ENCODE assay signal across 28 cellular contexts in genomic region chr5:107929080-107929479, GRCh38.
"Had no signal": no experiment of that assay in that cellular context is flagged by ENCODE, and none has a peak within 500 bp of the region (broad histone marks: within the 10 kb centered on the region; RNA-seq: fewer than 3 reads in every experiment).

No MANE protein-coding gene starts in this region.

- H3K36me3 ChIP-seq: neural progenitor cell, ovary, right lobe of liver, sigmoid colon, stomach, thoracic aorta, thyroid gland, upper lobe of left lung, vagina had no signal

- H3K27me3 Mint-ChIP-seq: progenitor cell of endocrine pancreas; stimulated activated naive B cell treated with anti-CD40 and anti-IgM and Interleukin-4, amounts not matched to agents 10 μg/mL and 1 μg/mL and 100 μg/mL, for 72 hours; stimulated activated naive CD8-positive, alpha-beta T cell treated with anti-CD3 and anti-CD28 coated beads, Interleukin-15, Interleukin-2, amounts not matched to agents 100 ng/mL and 50 ng/mL, for 24 hours had no signal

- H3K4me2 ChIP-seq: neural progenitor cell had no signal

- H3K4me1 Mint-ChIP-seq: nephron; stimulated activated effector memory CD8-positive, alpha-beta T cell treated with anti-CD3 and anti-CD28 coated beads, Interleukin-12 subunit alpha, Interleukin-12 subunit beta, amount 100 ng/mL, for 72 hours; stimulated activated naive B cell treated with anti-CD40 and anti-IgM and Interleukin-4, amounts not matched to agents 10 μg/mL and 1 μg/mL and 100 μg/mL, for 72 hours had no signal

- H3K9me3 Mint-ChIP-seq: nephron; neural progenitor cell; stimulated activated effector memory CD8-positive, alpha-beta T cell treated with anti-CD3 and anti-CD28 coated beads, Interleukin-12 subunit alpha, Interleukin-12 subunit beta, amount 100 ng/mL, for 72 hours; stimulated activated naive B cell treated with anti-CD40 and anti-IgM and Interleukin-4, amounts not matched to agents 10 μg/mL and 1 μg/mL and 100 μg/mL, for 72 hours; stimulated activated naive CD8-positive, alpha-beta T cell treated with anti-CD3 and anti-CD28 coated beads, Interleukin-15, Interleukin-2, amounts not matched to agents 100 ng/mL and 50 ng/mL, for 24 hours had no signal

- H3K36me3 Mint-ChIP-seq: neural progenitor cell; stimulated activated effector memory CD8-positive, alpha-beta T cell treated with anti-CD3 and anti-CD28 coated beads, Interleukin-12 subunit alpha, Interleukin-12 subunit beta, amount 100 ng/mL, for 72 hours; stimulated activated naive B cell treated with anti-CD40 and anti-IgM and Interleukin-4, amounts not matched to agents 10 μg/mL and 1 μg/mL and 100 μg/mL, for 72 hours had no signal

- H3K4me3 ChIP-seq: neural progenitor cell, ovary, psoas muscle, right lobe of liver, sigmoid colon, stomach, thoracic aorta, thyroid gland, tibial nerve, upper lobe of left lung, vagina had no signal

- H3K9me3 ChIP-seq: ovary, psoas muscle, right lobe of liver, sigmoid colon, stomach, thoracic aorta, thyroid gland, tibial nerve, upper lobe of left lung, vagina had no signal

- DNase-seq: occipital lobe; ovary; posterior cingulate gyrus; psoas muscle; right cardiac atrium; right lobe of liver; sigmoid colon; small intestine; stimulated activated CD4-positive, alpha-beta T cell treated with anti-CD3 and anti-CD28 coated beads, Interleukin-15, amount 100 ng/mL, for 24 hours; stimulated activated CD4-positive, alpha-beta T cell treated with anti-CD3 and anti-CD28 coated beads, Interleukin-2, amount 100 ng/mL, for 24 hours; stimulated activated CD4-positive, alpha-beta T cell treated with anti-CD3 and anti-CD28 coated beads, Interleukin-2, amount 100 ng/mL, for 48 hours; stimulated activated CD4-positive, alpha-beta T cell treated with anti-CD3 and anti-CD28 coated beads, Interleukin-4, amount 100 ng/mL, for 24 hours; stimulated activated naive B cell treated with anti-CD40 and anti-IgM and Interleukin-4, amounts not matched to agents 10 μg/mL and 1 μg/mL and 100 μg/mL, for 72 hours; stimulated activated naive CD4-positive, alpha-beta T cell treated with Interleukin-2 at 50 U/mL for 16 hours; stomach; thyroid gland; trophoblast cell; upper lobe of left lung had no signal

- H3K9ac ChIP-seq: neural progenitor cell, parathyroid adenoma had no signal

- H3K4me3 Mint-ChIP-seq: nephron; neural progenitor cell; stimulated activated effector memory CD8-positive, alpha-beta T cell treated with anti-CD3 and anti-CD28 coated beads, Interleukin-12 subunit alpha, Interleukin-12 subunit beta, amount 100 ng/mL, for 72 hours; stimulated activated naive B cell treated with anti-CD40 and anti-IgM and Interleukin-4, amounts not matched to agents 10 μg/mL and 1 μg/mL and 100 μg/mL, for 72 hours; stimulated activated naive CD8-positive, alpha-beta T cell treated with anti-CD3 and anti-CD28 coated beads, Interleukin-15, Interleukin-2, amounts not matched to agents 100 ng/mL and 50 ng/mL, for 24 hours had no signal

- ATAC-seq: psoas muscle; right cardiac atrium; right lobe of liver; stimulated activated effector memory CD8-positive, alpha-beta T cell treated with anti-CD3 and anti-CD28 coated beads, Interleukin-12 subunit alpha, Interleukin-12 subunit beta, amount 100 ng/mL, for 72 hours; stimulated activated naive B cell treated with anti-CD40 and anti-IgM and Interleukin-4, amounts not matched to agents 10 μg/mL and 1 μg/mL and 100 μg/mL, for 72 hours had no signal

- H3K27ac ChIP-seq: ovary, parathyroid adenoma, psoas muscle, right lobe of liver, sigmoid colon, stomach, thoracic aorta, thyroid gland, tibial nerve, upper lobe of left lung, vagina had no signal

- FAIRE-seq: small intestine, urothelium cell line had no signal

- H3K27me3 ChIP-seq: neural progenitor cell, ovary, right lobe of liver, sigmoid colon, stomach, thyroid gland, tibial nerve, upper lobe of left lung, vagina had no signal

- H2AFZ ChIP-seq: neural progenitor cell, parathyroid adenoma had no signal

- H3K4me1 ChIP-seq: parathyroid adenoma, psoas muscle, sigmoid colon, stomach, thyroid gland, tibial nerve, upper lobe of left lung, vagina had no signal

- H3K79me2 ChIP-seq: parathyroid adenoma had no signal

- H3K27ac Mint-ChIP-seq: nephron; neural progenitor cell; progenitor cell of endocrine pancreas; stimulated activated effector memory CD8-positive, alpha-beta T cell treated with anti-CD3 and anti-CD28 coated beads, Interleukin-12 subunit alpha, Interleukin-12 subunit beta, amount 100 ng/mL, for 72 hours; stimulated activated naive B cell treated with anti-CD40 and anti-IgM and Interleukin-4, amounts not matched to agents 10 μg/mL and 1 μg/mL and 100 μg/mL, for 72 hours; stimulated activated naive CD8-positive, alpha-beta T cell treated with anti-CD3 and anti-CD28 coated beads, Interleukin-15, Interleukin-2, amounts not matched to agents 100 ng/mL and 50 ng/mL, for 24 hours had no signal
